8 cellular contexts compared by ENCODE assay signal in the genomic region with DNA sequence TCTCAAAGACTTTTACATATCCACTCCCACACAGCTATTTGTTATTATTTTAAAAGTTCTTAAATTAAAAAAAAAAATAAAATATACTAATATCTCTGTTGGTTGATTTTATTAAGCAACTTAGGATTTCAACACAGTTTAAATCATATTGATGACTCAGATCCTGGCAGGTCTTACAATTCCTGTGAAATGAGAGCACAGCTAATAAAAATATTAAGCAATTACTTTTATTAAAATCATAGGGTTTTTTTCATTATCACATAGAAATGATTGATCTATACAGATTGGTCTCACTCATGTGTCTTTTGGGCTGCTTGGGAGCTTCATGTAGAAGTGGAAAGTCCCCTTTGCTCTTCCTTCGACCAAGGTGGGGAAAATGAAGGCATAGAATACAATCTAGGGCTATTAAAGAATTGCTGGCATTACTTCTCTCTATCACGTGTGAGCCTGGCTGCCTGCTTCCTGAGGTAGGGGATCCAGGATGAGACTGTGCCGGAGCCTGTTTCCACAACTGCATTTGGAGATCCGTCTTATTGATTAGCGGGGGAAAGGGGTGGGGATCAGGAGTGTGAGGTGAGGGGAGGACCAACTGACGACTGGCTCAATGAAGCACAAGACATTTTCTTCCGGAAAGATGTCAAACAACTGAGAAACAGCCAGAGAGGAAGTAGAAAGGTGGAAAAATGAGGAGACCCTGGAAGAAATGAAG.
DNase-seq lines count a peak whose midpoint lies in the region; ATAC-seq and TF ChIP-seq lines count a peak whose summit lies in the region.
"Had no signal": no experiment of that assay in that cellular context is flagged by ENCODE, and none has a peak within 500 bp of the region (broad histone marks: within the 10 kb centered on the region; RNA-seq: fewer than 3 reads in every experiment).

No MANE protein-coding gene starts in this region.

- intact Hi-C loops in thyroid gland (cut with DNase I), result no loop called here

- no peak for TF ChIP-seq POLR2A in thyroid gland (IDR thresholded peaks at IDR 0.05)

- TF ChIP-seq CTCF in choroid plexus epithelial cell (conservative IDR thresholded peaks at IDR 0.05; ENCODE audit: low read depth, low read length), result no peak
- no peak for TF ChIP-seq CTCF in thyroid gland (IDR thresholded peaks at IDR 0.05)

- H3K27ac ChIP-seq in thyroid gland, result peak overlapping the region in 2 of 3 donors; percentile 34 to 63

- H3K9me3 ChIP-seq in MG63 (no peaks in the 10 kb centered on the region), thyroid gland (no peaks in the 10 kb centered on the region), HAP-1 (no peaks in the 10 kb centered on the region)

- 44 to 54% methylated on average over 7 of the region's 7 CpGs for WGBS in thyroid gland, 2 donors

- peak; percentile 46 for DNase-seq in MG63
- DNase-seq in choroid plexus epithelial cell (ENCODE audit: low read depth), result peak; percentile 88
- DNase-seq in kidney tubule cell (ENCODE audit: low spot score), result peak; percentile 34
- DNase-seq in thyroid gland, result no peak
- DNase-seq in HAP-1 (ENCODE audit: low spot score in 2 of 2), result no peak
- no peak for DNase-seq in LoVo (ENCODE audit: low spot score)

- peaks cover 16 to 21% of the 10 kb centered on the region in 2 donors for H3K4me1 ChIP-seq in thyroid gland
- H3K4me1 ChIP-seq in HAP-1, result peaks cover 8% of the 10 kb centered on the region; the same call in 1 of the 2 replicates

- H3K27me3 ChIP-seq in MG63, result no peaks in the 10 kb centered on the region
- no peaks in the 10 kb centered on the region for H3K27me3 ChIP-seq in thyroid gland
- H3K27me3 ChIP-seq in HAP-1 (ENCODE audit: low read depth), result no peaks in the 10 kb centered on the region

- H3K36me3 ChIP-seq in MG63 (peaks cover 12% of the 10 kb centered on the region; the same call in 1 of the 2 replicates), thyroid gland (no peaks in the 10 kb centered on the region), HAP-1 (replicated peaks) (no peaks in the 10 kb centered on the region)

- ATAC-seq in HG03571 (IDR thresholded peaks at IDR 0.05; ENCODE audit: unreplicated experiment), result no peak
- ATAC-seq: natural killer cell treated with Interleukin-12 subunit alpha and Interleukin-12 subunit beta and Interleukin-15 and Interleukin-18, amount 100 ng/mL, for 72 hours had no signal

- peak overlapping the region; percentile 40 for H3K4me3 ChIP-seq in MG63
- H3K4me3 ChIP-seq in choroid plexus epithelial cell (ENCODE audit: low read depth, low read length), result peak overlapping the region; percentile 51
- peak overlapping the region in 1 of 3 donors; percentile 16 for H3K4me3 ChIP-seq in thyroid gland (replicated peaks in 1 of 3)
- H3K4me3 ChIP-seq in HAP-1, result no peak overlapping the region

- in situ Hi-C loops in HAP-1 (cut with MboI; ENCODE audit: low sequenced_read_pairs), result no loop called here

Comparison
In these comparisons a context has a peak if more than half of its experiments do, and no peak if none do; other contexts are left out.
1. DNase-seq: peak in MG63 (single experiment), choroid plexus epithelial cell (single experiment) and kidney tubule cell (single experiment); none in thyroid gland (0 of 2), HAP-1 (0 of 2) and LoVo (single experiment).